In the genomic region with DNA sequence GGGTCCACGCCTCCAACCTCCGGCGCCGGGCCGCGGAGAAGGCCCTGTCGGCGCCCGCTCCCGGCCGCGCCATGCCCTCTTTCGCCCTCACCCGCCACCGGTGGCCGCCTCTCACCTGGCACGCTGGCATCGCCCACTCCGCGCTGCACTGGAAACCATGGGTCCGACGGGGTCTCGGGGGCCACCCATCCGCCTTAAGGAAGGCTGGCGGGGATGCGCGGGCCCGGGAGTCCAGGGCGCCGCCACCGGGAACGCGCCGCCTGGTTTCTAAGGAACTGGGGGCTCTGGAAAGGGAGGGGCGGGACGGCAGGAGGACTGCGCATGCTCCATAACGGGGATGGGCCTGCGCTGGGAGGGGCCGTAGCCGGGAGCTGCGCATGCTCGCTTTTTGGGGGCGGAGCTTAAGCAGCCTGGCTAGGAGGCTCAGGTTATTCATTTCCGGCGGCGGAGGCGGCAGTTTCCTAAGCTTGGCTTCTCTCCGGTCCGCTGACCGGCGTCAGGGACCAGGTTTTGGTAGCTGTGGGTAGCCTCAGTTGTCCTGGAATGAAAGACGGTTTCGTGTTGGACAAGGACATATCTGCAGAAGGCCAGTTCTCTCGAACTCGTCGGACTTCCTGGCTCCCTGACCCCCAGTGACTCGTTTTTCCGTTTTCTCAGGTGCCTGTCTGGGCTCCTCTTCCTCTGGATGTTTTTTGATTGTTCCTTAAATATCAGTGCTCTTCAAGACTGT, we compare ENCODE assay signal across 8 cellular contexts. TPM values are rescaled to one million over a fixed set of nuclear protein-coding genes. Genes with fewer than 3 reads are reported as not detected.
DNase-seq lines count a peak whose midpoint lies in the region; ATAC-seq and TF ChIP-seq lines count a peak whose summit lies in the region.

Gene GFOD2, minus strand, starts transcription at position 269 of the 730 bp plus-strand sequence. CDS start 33,601 bp downstream, outside the sequence.

- H3F3A ChIP-seq in Loucy (ENCODE audit: low read depth), result no peaks in the 10 kb centered on the region

- peak within 1 kb of the TSS; percentile 82 for H3K4me2 ChIP-seq in Loucy (ENCODE audit: low read depth, low read length, poor library complexity, severe bottlenecking)

- H3K27me3 Mint-ChIP-seq in nephron progenitor cell (ENCODE audit: low read depth, poor library complexity), result peaks cover 8% of the 10 kb centered on the region
- no peaks in the 10 kb centered on the region for H3K27me3 Mint-ChIP-seq in stimulated activated naive CD8-positive, alpha-beta T cell treated with anti-CD3 and anti-CD28 coated beads, Interleukin-15, amount 100 ng/mL, for 72 hours

- peak; percentile 94 for ATAC-seq in stimulated activated naive CD8-positive, alpha-beta T cell treated with anti-CD3 and anti-CD28 coated beads, Interleukin-15, amount 100 ng/mL, for 72 hours

- H3K9me2 ChIP-seq in Loucy (replicated peaks; ENCODE audit: low read depth, low read length), result no peaks in the 10 kb centered on the region

- peaks cover 47% of the 10 kb centered on the region for H3K79me2 ChIP-seq in Loucy (ENCODE audit: insufficient read depth, low read length)

- peaks cover 32% of the 10 kb centered on the region for H3K4me1 Mint-ChIP-seq in nephron progenitor cell
- peaks cover 29% of the 10 kb centered on the region for H3K4me1 Mint-ChIP-seq in stimulated activated naive CD8-positive, alpha-beta T cell treated with anti-CD3 and anti-CD28 coated beads, Interleukin-15, amount 100 ng/mL, for 72 hours

- H3K36me3 Mint-ChIP-seq in nephron progenitor cell (ENCODE audit: low read depth), result peaks cover 18% of the 10 kb centered on the region

- peak within 1 kb of the TSS; percentile 97 for H3K4me3 Mint-ChIP-seq in nephron progenitor cell
- H3K4me3 Mint-ChIP-seq in stimulated activated naive CD8-positive, alpha-beta T cell treated with anti-CD3 and anti-CD28 coated beads, Interleukin-15, amount 100 ng/mL, for 72 hours, result peak within 1 kb of the TSS; percentile 92 to 94

- DNase-seq in EL (peak; percentile 94), H4 (ENCODE audit: low spot score) (peak; percentile 90), fibroblast of the aortic adventitia (ENCODE audit: low read depth) (peak; percentile 93), nephron progenitor cell (peak; percentile 100)
- peak; percentile 96 for DNase-seq in activated effector memory CD4-positive, alpha-beta T cell treated with Interleukin-2 at 50 U/mL for 16 hours
- DNase-seq in stimulated activated naive CD8-positive, alpha-beta T cell treated with anti-CD3 and anti-CD28 coated beads, Interleukin-15, amount 100 ng/mL, for 72 hours, result peak; percentile 96 to 97

- peak within 1 kb of the TSS; percentile 96 for H3K27ac Mint-ChIP-seq in nephron progenitor cell
- peak within 1 kb of the TSS; percentile 95 to 98 for H3K27ac Mint-ChIP-seq in stimulated activated naive CD8-positive, alpha-beta T cell treated with anti-CD3 and anti-CD28 coated beads, Interleukin-15, amount 100 ng/mL, for 72 hours

- H3K9ac ChIP-seq in Loucy (ENCODE audit: low read depth, low read length, poor library complexity, severe bottlenecking), result peak within 1 kb of the TSS; percentile 84

- H2AFZ ChIP-seq in Loucy (ENCODE audit: low read length), result peak within 1 kb of the TSS; percentile 83

- H3K4me3 ChIP-seq in Loucy (ENCODE audit: low read length, poor library complexity, severe bottlenecking) (peak within 1 kb of the TSS; percentile 79), fibroblast of the aortic adventitia (ENCODE audit: low read depth, low read length) (peak within 1 kb of the TSS; percentile 88)

- no peaks in the 10 kb centered on the region for H3K9me3 ChIP-seq in Loucy (ENCODE audit: insufficient read depth, low read depth, low read length)

- TF ChIP-seq CTCF in Loucy (conservative IDR thresholded peaks at IDR 0.05; ENCODE audit: low read length) (no peak), fibroblast of the aortic adventitia (IDR thresholded peaks at IDR 0.05; ENCODE audit: insufficient read depth, low read length) (no peak), nephron progenitor cell (IDR thresholded peaks at IDR 0.05) (no peak)

- H3K4me1 ChIP-seq in Loucy (ENCODE audit: insufficient read depth, low read length, poor library complexity, severe bottlenecking), result peaks cover 36% of the 10 kb centered on the region

- TF ChIP-seq POLR2A in Raji (IDR thresholded peaks at IDR 0.05; ENCODE audit: insufficient read depth, low read depth, low read length), result peak; percentile 97

- peaks cover 7% of the 10 kb centered on the region; the same call in 1 of the 2 replicates for H3K36me3 ChIP-seq in Loucy (ENCODE audit: insufficient read depth, low read length)

- no peaks in the 10 kb centered on the region for H3K9me3 Mint-ChIP-seq in nephron progenitor cell
- H3K9me3 Mint-ChIP-seq in stimulated activated naive CD8-positive, alpha-beta T cell treated with anti-CD3 and anti-CD28 coated beads, Interleukin-15, amount 100 ng/mL, for 72 hours, result no peaks in the 10 kb centered on the region

- no peaks in the 10 kb centered on the region for H3K27me3 ChIP-seq in Loucy (ENCODE audit: insufficient read depth, low read length, poor library complexity, severe bottlenecking)

- peaks cover 17% of the 10 kb centered on the region for H4K20me1 ChIP-seq in Loucy (ENCODE audit: insufficient read depth, low read length, poor library complexity, severe bottlenecking)

RNA-seq across cellular contexts. Expression of gene GFOD2, which starts in this region (rescaled TPM):
- 10.7 and 11.5 TPM in 2 replicates for total RNA-seq in H4 (2014; rRNA removed; shearing (Covaris generic))
- total RNA-seq in fibroblast of the aortic adventitia (ENCODE audit: low replicate concordance), result 11.9 and 14.1 TPM in 2 replicates

Comparison
In these comparisons a context has a peak if more than half of its experiments do, and no peak if none do; other contexts are left out.
1. Peak in every context shown above with its lines: DNase-seq, ATAC-seq and H3K4me3 ChIP-seq.